Comparison of ENCODE assay signal across 30 cellular contexts in genomic region chr3:4808637-4809036, GRCh38.
DNase-seq lines count a peak whose midpoint lies in the region; FAIRE-seq and TF ChIP-seq lines count a peak whose summit lies in the region.
"Had no signal": no experiment of that assay in that cellular context is flagged by ENCODE, and none has a peak within 500 bp of the region (broad histone marks: within the 10 kb centered on the region; RNA-seq: fewer than 3 reads in every experiment).

No MANE protein-coding gene starts in this region.

- H3K27ac ChIP-seq in coronary artery (peak overlapping the region; percentile 86 to 87), mesenchymal stem cell (ENCODE audit: low read length, poor library complexity, severe bottlenecking) (no peak overlapping the region), small intestine (ENCODE audit: low read depth in 1 of 2, low read length in 1 of 2) (no peak overlapping the region)
- H3K27ac ChIP-seq: 22Rv1, C4-2B, left lung, Peyer's patch, SJSA1, suprapubic skin, vagina had no signal

- no peak overlapping the region for H3K18ac ChIP-seq in mesenchymal stem cell (ENCODE audit: low read depth in 1 of 2, low read length in 2 of 2)

- H2BK15ac ChIP-seq in mesenchymal stem cell (ENCODE audit: low read depth, poor library complexity, severe bottlenecking), result peak overlapping the region; percentile 8

- H2AFZ ChIP-seq in mesenchymal stem cell (ENCODE audit: low read depth, low read length), result no peak overlapping the region

- H3K23ac ChIP-seq in mesenchymal stem cell (ENCODE audit: low read length in 2 of 2), result no peak overlapping the region

- 87% methylated on average over 3 of the region's 4 CpGs for WGBS in mesenchymal stem cell
- 18 to 52% (median 46%) methylated on average over 4 of the region's 4 CpGs for WGBS in small intestine, 3 donors

- no peak overlapping the region for H3K4me2 ChIP-seq in mesenchymal stem cell (ENCODE audit: low read length, poor library complexity, severe bottlenecking)

- H3K36me3 ChIP-seq in mesenchymal stem cell (ENCODE audit: control insufficient read depth in 1 of 2, insufficient read depth in 2 of 2, low read depth in 1 of 2, low read length in 2 of 2), result no peaks in the 10 kb centered on the region
- peaks cover 0 to 3% of the 10 kb centered on the region in 2 donors for H3K36me3 ChIP-seq in small intestine (ENCODE audit: control insufficient read depth in 2 of 2, insufficient read depth in 2 of 2, low read length in 2 of 2)
- H3K36me3 ChIP-seq: HAP-1, SJSA1, suprapubic skin, vagina had no signal

- H2BK12ac ChIP-seq in mesenchymal stem cell (ENCODE audit: low read length in 2 of 2), result no peak overlapping the region

- no peak overlapping the region for H3K14ac ChIP-seq in mesenchymal stem cell (ENCODE audit: low read length in 2 of 2)

- H2BK5ac ChIP-seq in mesenchymal stem cell (ENCODE audit: low read depth, low read length, poor library complexity, severe bottlenecking), result no peak overlapping the region

- H4K8ac ChIP-seq in mesenchymal stem cell (ENCODE audit: low read length), result no peak overlapping the region

- H2BK120ac ChIP-seq in mesenchymal stem cell (ENCODE audit: low read depth, low read length), result no peak overlapping the region

- FAIRE-seq in small intestine (lab: Jason Lieb, UNC), result no peak
- FAIRE-seq: TTC549 had no signal

- H3K4ac ChIP-seq in mesenchymal stem cell (ENCODE audit: low read depth in 1 of 2, low read length in 2 of 2), result no peak overlapping the region

- H3K4me1 ChIP-seq in mesenchymal stem cell (ENCODE audit: control insufficient read depth, insufficient read depth, low read depth, low read length) (no peaks in the 10 kb centered on the region), small intestine (ENCODE audit: control insufficient read depth in 2 of 2, insufficient read depth in 1 of 2, low read depth in 1 of 2, low read length in 1 of 2) (peaks cover 0 to 4% of the 10 kb centered on the region in 2 donors)
- H3K4me1 ChIP-seq: HAP-1, Peyer's patch, SJSA1, suprapubic skin, vagina had no signal

- DNase-seq in NCI-H82 (lab: John Stamatoyannopoulos, UW) (peak; percentile 52), NCI-H82 treated with DMSO at 0.1 percent for 48 hours (lab: John Stamatoyannopoulos, UW; ENCODE audit: unreplicated experiment) (no peak), coronary artery (ENCODE audit: low spot score) (no peak), mesenchymal stem cell (no peak), small intestine (peak; percentile 36), NCI-H1436 treated with DMSO at 0.1 percent for 48 hours (lab: John Stamatoyannopoulos, UW) (no peak)
- no peak for DNase-seq in central memory CD4-positive, alpha-beta T cell
- DNase-seq in stimulated activated CD4-positive, alpha-beta T cell treated with anti-CD3 and anti-CD28 coated beads, Interleukin-1b, Interleukin-23, amount 100 ng/mL, for 48 hours, result no peak
- DNase-seq: activated CD8-positive, alpha-beta T cell treated with anti-CD3 and anti-CD28 coated beads, Interleukin-2, amount 10 ng/mL, durations not matched to agents 7 days and 5 days; activated gamma-delta T cell treated with Interleukin-2 at 50 U/mL for 16 hours; activated T-cell treated with anti-CD3 and anti-CD28 coated beads, Interleukin-2, amount 50 U/mL, for 1 hour; Caco-2; effector memory CD4-positive, alpha-beta T cell; left lung; naive B cell; NCI-H1048; NCI-H187; NCI-H526; Peyer's patch; stimulated activated CD4-positive, alpha-beta T cell treated with anti-CD3 and anti-CD28 coated beads, Interleukin-12 subunit alpha, Interleukin-12 subunit beta, amount 100 ng/mL, for 4 hours; stimulated activated CD4-positive, alpha-beta T cell treated with anti-CD3 and anti-CD28 coated beads, Interleukin-4, amount 100 ng/mL, for 24 hours; stimulated activated naive CD4-positive, alpha-beta T cell; T-cell had no signal

- no peak overlapping the region for H3K4me3 ChIP-seq in coronary artery
- H3K4me3 ChIP-seq in mesenchymal stem cell (ENCODE audit: insufficient read depth in 1 of 2, low read depth in 1 of 2, low read length in 2 of 2), result no peak overlapping the region
- H3K4me3 ChIP-seq in small intestine (ENCODE audit: low read depth in 1 of 2, low read length in 2 of 2), result no peak overlapping the region
- H3K4me3 ChIP-seq: HAP-1, left lung, Peyer's patch, SJSA1, suprapubic skin, vagina had no signal

- H2AK5ac ChIP-seq in mesenchymal stem cell (ENCODE audit: low read length, severe bottlenecking), result no peak overlapping the region

- H4K91ac ChIP-seq in mesenchymal stem cell (ENCODE audit: low read length), result no peak overlapping the region

- no peak for TF ChIP-seq CTCF in coronary artery (IDR thresholded peaks at IDR 0.05)

- H3K9ac ChIP-seq in mesenchymal stem cell (ENCODE audit: low read length), result no peak overlapping the region

- H3K79me1 ChIP-seq in mesenchymal stem cell (replicated peaks; ENCODE audit: low read length, poor library complexity, severe bottlenecking), result no peaks in the 10 kb centered on the region

- H3K27me3 ChIP-seq in mesenchymal stem cell (ENCODE audit: control insufficient read depth in 1 of 2, insufficient read depth in 1 of 2, low read length in 2 of 2) (no peaks in the 10 kb centered on the region), small intestine (ENCODE audit: control insufficient read depth in 2 of 2, insufficient read depth in 2 of 2, low read length in 2 of 2) (no peaks in the 10 kb centered on the region)
- H3K27me3 ChIP-seq: left lung, Peyer's patch, SJSA1, suprapubic skin, vagina had no signal

- H3K9me3 ChIP-seq in mesenchymal stem cell (ENCODE audit: control insufficient read depth, low read length) (no peaks in the 10 kb centered on the region), small intestine (ENCODE audit: control insufficient read depth, low read depth) (no peaks in the 10 kb centered on the region)
- H3K9me3 ChIP-seq: Caco-2, HAP-1, left lung, Peyer's patch, SJSA1, suprapubic skin, vagina had no signal

Comparison
In these comparisons a context has a peak if more than half of its experiments do, and no peak if none do; other contexts are left out.
1. DNase-seq: peak in NCI-H82 (single experiment) and small intestine (single experiment); none in NCI-H82 treated with DMSO at 0.1 percent for 48 hours (single experiment), coronary artery (single experiment), mesenchymal stem cell (single experiment), central memory CD4-positive, alpha-beta T cell (single experiment), stimulated activated CD4-positive, alpha-beta T cell treated with anti-CD3 and anti-CD28 coated beads, Interleukin-1b, Interleukin-23, amount 100 ng/mL, for 48 hours (single experiment) and NCI-H1436 treated with DMSO at 0.1 percent for 48 hours (single experiment).
2. H3K27ac ChIP-seq: peak in coronary artery (2 of 2); none in mesenchymal stem cell (single experiment) and small intestine (0 of 2).